ENCODE assay signal across 16 cellular contexts in genomic region chr7:110418651-110419270, GRCh38.
"Had no signal": no experiment of that assay in that cellular context is flagged by ENCODE, and none has a peak within 500 bp of the region (broad histone marks: within the 10 kb centered on the region; RNA-seq: fewer than 3 reads in every experiment).

No MANE protein-coding gene starts in this region.

- DNase-seq: activated B cell treated with CpG ODN at 0.5 μM for 24 hours; activated CD4-positive, alpha-beta T cell treated with anti-CD3 and anti-CD28 coated beads, Interleukin-2, amount 50 U/mL, for 1 hour; activated CD8-positive, alpha-beta T cell treated with anti-CD3 and anti-CD28 coated beads for 36 hours; activated T-cell treated with anti-CD3 and anti-CD28 coated beads, Interleukin-2, amount 50 U/mL, for 4 hours; dermis blood vessel endothelial cell; effector CD4-positive, alpha-beta T cell; esophagus squamous epithelium; foreskin melanocyte; heart right ventricle; left ventricle myocardium inferior; nephron progenitor cell; ovary; stimulated activated CD4-positive, alpha-beta T cell treated with anti-CD3 and anti-CD28 coated beads, Interleukin-2, amount 100 ng/mL, for 24 hours; stimulated activated naive CD4-positive, alpha-beta T cell; T-helper 2 cell had no signal

- ATAC-seq: activated CD8-positive, alpha-beta T cell treated with anti-CD3 and anti-CD28 coated beads for 36 hours; activated naive CD4-positive, alpha-beta T cell treated with anti-CD3 and anti-CD28 coated beads, Interleukin-2, amount 50 U/mL, for 72 hours; activated T-cell treated with anti-CD3 and anti-CD28 coated beads, Interleukin-2, amount 50 U/mL, for 4 hours; heart right ventricle had no signal
